ENCODE assay signal across 30 cellular contexts in genomic region chr14:76792422-76792821, GRCh38. TPM values are rescaled to one million over a fixed set of nuclear protein-coding genes. Genes with fewer than 3 reads are reported as not detected.
"Had no signal": no experiment of that assay in that cellular context is flagged by ENCODE, and none has a peak within 500 bp of the region (broad histone marks: within the 10 kb centered on the region; RNA-seq: fewer than 3 reads in every experiment).

No MANE protein-coding gene starts in this region.

- H3K79me2 ChIP-seq: hepatocyte, parathyroid adenoma had no signal

- H3K27ac ChIP-seq: colonic mucosa, epithelial cell of prostate, foreskin keratinocyte, gastroesophageal sphincter, heart left ventricle, hepatocyte, lower lobe of right lung, parathyroid adenoma, right atrium auricular region, sigmoid colon, spleen, thoracic aorta, tibial nerve, upper lobe of left lung had no signal

- ATAC-seq: esophagus mucosa; foreskin keratinocyte; gastroesophageal sphincter; heart left ventricle; left ventricle myocardium superior; lower lobe of right lung; natural killer cell; stimulated activated naive B cell treated with anti-CD40 and anti-IgM and Interleukin-4, amounts not matched to agents 10 μg/mL and 1 μg/mL and 100 μg/mL, for 72 hours had no signal

- FAIRE-seq: keratinocyte, urothelium cell line had no signal

- H3K9me3 ChIP-seq: colonic mucosa, gastroesophageal sphincter, lower lobe of right lung, right atrium auricular region, sigmoid colon, spleen, thoracic aorta, tibial nerve, upper lobe of left lung had no signal

- DNase-seq: colonic mucosa; effector CD8-positive, alpha-beta T cell; endodermal cell; foreskin keratinocyte; heart left ventricle; left ventricle myocardium superior; lower lobe of right lung; natural killer cell; sigmoid colon; spleen; stimulated activated CD4-positive, alpha-beta T cell treated with anti-CD3 and anti-CD28 coated beads, Interleukin-4, amount 100 ng/mL, for 4 hours; stimulated activated naive B cell treated with anti-CD40 and anti-IgM and Interleukin-4, amounts not matched to agents 10 μg/mL and 1 μg/mL and 100 μg/mL, for 72 hours; upper lobe of left lung had no signal

- H3K4me1 ChIP-seq: colonic mucosa, foreskin keratinocyte, gastroesophageal sphincter, lower lobe of right lung, parathyroid adenoma, right atrium auricular region, sigmoid colon, tibial nerve, upper lobe of left lung had no signal

- H2AFZ ChIP-seq: hepatocyte, parathyroid adenoma had no signal

- H3K4me2 ChIP-seq: hepatocyte had no signal

- H3K9ac ChIP-seq: parathyroid adenoma had no signal

- H3K27me3 ChIP-seq: colonic mucosa, foreskin keratinocyte, gastroesophageal sphincter, heart left ventricle, hepatocyte, right atrium auricular region, sigmoid colon, spleen, tibial nerve, upper lobe of left lung had no signal

- H3K4me3 ChIP-seq: colonic mucosa, gastroesophageal sphincter, heart left ventricle, hepatocyte, lower lobe of right lung, right atrium auricular region, sigmoid colon, spleen, thoracic aorta, tibial nerve, upper lobe of left lung had no signal

RNA-seq across cellular contexts. Expression of gene LRRC74A, which starts 33.8 kb away (rescaled TPM):
- total RNA-seq: chondrocyte, colonic mucosa, endodermal cell, esophagus mucosa, foreskin keratinocyte, gastroesophageal sphincter, heart left ventricle, hepatocyte, left ventricle myocardium superior, lower lobe of right lung, mesenteric fat pad, mononuclear cell, natural killer cell, omental fat pad, progenitor cell of endocrine pancreas, right atrium auricular region, sigmoid colon, skeletal muscle tissue, thoracic aorta, tibial nerve, upper lobe of left lung had no signal
- polyA plus RNA-seq: foreskin keratinocyte, heart left ventricle, hepatocyte, keratinocyte, neural cell, sigmoid colon had no signal
